Comparison of ENCODE assay signal across 14 cellular contexts in genomic region chrX:8987672-8988250, GRCh38. TPM values are rescaled to one million over a fixed set of nuclear protein-coding genes. Genes with fewer than 3 reads are reported as not detected.
A peak's percentile ranks its signal among the peaks of the same experiment; 100 is the strongest.
DNase-seq lines count a peak whose midpoint lies in the region; ATAC-seq and TF ChIP-seq lines count a peak whose summit lies in the region.
"Had no signal": no experiment of that assay in that cellular context is flagged by ENCODE, and none has a peak within 500 bp of the region (broad histone marks: within the 10 kb centered on the region; RNA-seq: fewer than 3 reads in every experiment).

No MANE protein-coding gene starts in this region.

- H3K4me1 ChIP-seq in BE2C = no peaks in the 10 kb centered on the region
- H3K4me1 ChIP-seq: gastroesophageal sphincter had no signal

- no peak overlapping the region for H3K4me3 ChIP-seq in epithelial cell of esophagus (ENCODE audit: low read length)
- no peak overlapping the region for H3K4me3 ChIP-seq in BE2C (ENCODE audit: low read depth, low read length)
- H3K4me3 ChIP-seq: gastroesophageal sphincter, PC-9 had no signal

- DNase-seq in stimulated activated CD4-positive, alpha-beta T cell treated with anti-CD3 and anti-CD28 coated beads, Interleukin-15, amount 100 ng/mL, for 24 hours = peak; percentile 8
- no peak for DNase-seq in stimulated activated CD4-positive, alpha-beta T cell treated with anti-CD3 and anti-CD28 coated beads, Interleukin-12 subunit alpha, Interleukin-12 subunit beta, amount 100 ng/mL, for 4 hours
- DNase-seq in T-helper 17 cell (peak; percentile 13 to 29 (median 27)), epithelial cell of esophagus (ENCODE audit: low read depth) (peak; percentile 2), NCI-H1694 (lab: John Stamatoyannopoulos, UW) (no peak), BE2C (no peak)
- peak in 1 of 2 donors; percentile 11 for DNase-seq in stimulated activated naive CD8-positive, alpha-beta T cell treated with anti-CD3 and anti-CD28 coated beads, Interleukin-15, amount 100 ng/mL, for 72 hours
- DNase-seq: Kasumi-1, NCI-H2081 treated with DMSO at 0.1 percent for 48 hours, occipital lobe had no signal

- no peaks in the 10 kb centered on the region for H3K9me3 Mint-ChIP-seq in stimulated activated naive CD8-positive, alpha-beta T cell treated with anti-CD3 and anti-CD28 coated beads, Interleukin-15, amount 100 ng/mL, for 72 hours

- H3K36me3 ChIP-seq in BE2C = no peaks in the 10 kb centered on the region
- H3K36me3 ChIP-seq: gastroesophageal sphincter had no signal

- H3K4me3 Mint-ChIP-seq in T-helper 17 cell = peak overlapping the region; percentile 56
- H3K4me3 Mint-ChIP-seq in stimulated activated naive CD8-positive, alpha-beta T cell treated with anti-CD3 and anti-CD28 coated beads, Interleukin-15, amount 100 ng/mL, for 72 hours = no peak overlapping the region

- H3K27ac Mint-ChIP-seq in T-helper 17 cell = peak overlapping the region; percentile 83
- peak overlapping the region in 1 of 2 donors; percentile 54 for H3K27ac Mint-ChIP-seq in stimulated activated naive CD8-positive, alpha-beta T cell treated with anti-CD3 and anti-CD28 coated beads, Interleukin-15, amount 100 ng/mL, for 72 hours

- TF ChIP-seq CTCF in epithelial cell of esophagus (IDR thresholded peaks at IDR 0.05; ENCODE audit: insufficient read depth, low read depth, low read length, missing control alignments) (no peak), BE2C (IDR thresholded peaks at IDR 0.05; ENCODE audit: low read depth, low read length) (no peak)

- ATAC-seq in T-helper 17 cell = peak; percentile 95
- ATAC-seq in stimulated activated naive CD8-positive, alpha-beta T cell treated with anti-CD3 and anti-CD28 coated beads, Interleukin-15, amount 100 ng/mL, for 72 hours = peak; percentile 84
- no peak for ATAC-seq in HG02798 (IDR thresholded peaks at IDR 0.05; ENCODE audit: poor library complexity, unreplicated experiment)

- no peaks in the 10 kb centered on the region for H3K27me3 ChIP-seq in BE2C
- H3K27me3 ChIP-seq: gastroesophageal sphincter had no signal

- no peaks in the 10 kb centered on the region for H3K9me3 ChIP-seq in T-helper 17 cell (ENCODE audit: control insufficient read depth, low read length, poor library complexity, severe bottlenecking)
- H3K9me3 ChIP-seq in BE2C = no peaks in the 10 kb centered on the region
- H3K9me3 ChIP-seq: gastroesophageal sphincter had no signal

- H3K4me1 Mint-ChIP-seq in T-helper 17 cell = peaks cover 6% of the 10 kb centered on the region
- H3K4me1 Mint-ChIP-seq in stimulated activated naive CD8-positive, alpha-beta T cell treated with anti-CD3 and anti-CD28 coated beads, Interleukin-15, amount 100 ng/mL, for 72 hours = peaks cover 30% of the 10 kb centered on the region

- no peaks in the 10 kb centered on the region for H3K36me3 Mint-ChIP-seq in T-helper 17 cell (ENCODE audit: low read depth)

- H3K27me3 Mint-ChIP-seq in T-helper 17 cell = no peaks in the 10 kb centered on the region
- no peaks in the 10 kb centered on the region for H3K27me3 Mint-ChIP-seq in stimulated activated naive CD8-positive, alpha-beta T cell treated with anti-CD3 and anti-CD28 coated beads, Interleukin-15, amount 100 ng/mL, for 72 hours

RNA-seq across cellular contexts. Expression of gene FAM9B, which starts 46.2 kb away (rescaled TPM):
- not detected for total RNA-seq in T-helper 17 cell
- polyA plus RNA-seq in BE2C (2012; ENCODE audit: insufficient read depth, insufficient read length, low read depth) = 0.23 TPM
- total RNA-seq: gastroesophageal sphincter, occipital lobe, PC-9 had no signal
- polyA plus RNA-seq: BJ had no signal

Comparison
In these comparisons a context has a peak if more than half of its experiments do, and no peak if none do; other contexts are left out.
1. DNase-seq: peak in stimulated activated CD4-positive, alpha-beta T cell treated with anti-CD3 and anti-CD28 coated beads, Interleukin-15, amount 100 ng/mL, for 24 hours (single experiment), T-helper 17 cell (3 of 3) and epithelial cell of esophagus (single experiment); none in stimulated activated CD4-positive, alpha-beta T cell treated with anti-CD3 and anti-CD28 coated beads, Interleukin-12 subunit alpha, Interleukin-12 subunit beta, amount 100 ng/mL, for 4 hours (single experiment), NCI-H1694 (single experiment) and BE2C (single experiment).